Comparison of ENCODE assay signal across 8 cellular contexts in the genomic region with DNA sequence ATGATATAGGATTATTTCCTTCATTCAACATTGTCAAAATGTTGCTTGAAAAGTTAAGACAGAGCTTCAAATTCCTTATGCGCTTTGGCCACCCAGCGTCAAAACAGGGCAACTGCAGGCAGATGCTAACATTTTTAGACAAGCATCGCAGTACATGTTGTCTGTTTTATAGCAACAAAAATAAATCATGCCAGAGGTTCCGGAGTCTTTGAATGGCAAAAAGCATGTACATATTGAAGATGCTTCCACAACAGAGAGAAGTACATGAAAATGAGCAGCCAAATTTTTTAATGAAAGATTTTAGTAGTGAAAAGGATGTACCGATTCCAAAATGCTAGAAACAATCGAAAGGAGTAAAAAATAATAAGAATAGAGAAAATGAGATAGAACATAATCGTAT. TPM values are rescaled to one million over a fixed set of nuclear protein-coding genes. Genes with fewer than 3 reads are reported as not detected.
A peak's percentile ranks its signal among the peaks of the same experiment; 100 is the strongest.
DNase-seq lines count a peak whose midpoint lies in the region; ATAC-seq and TF ChIP-seq lines count a peak whose summit lies in the region.

No MANE protein-coding gene starts in this region.

- no peaks in the 10 kb centered on the region for H3K36me3 Mint-ChIP-seq in osteocyte (ENCODE audit: unreplicated experiment)

- no peak overlapping the region for H3K4me3 Mint-ChIP-seq in osteocyte (ENCODE audit: unreplicated experiment)

- H3K27ac Mint-ChIP-seq in osteocyte (ENCODE audit: unreplicated experiment) = no peak overlapping the region

- no peaks in the 10 kb centered on the region for H3K9me3 Mint-ChIP-seq in osteocyte (ENCODE audit: unreplicated experiment)

- no peaks in the 10 kb centered on the region for H3K4me1 Mint-ChIP-seq in osteocyte (ENCODE audit: unreplicated experiment)

- TF ChIP-seq CTCF in osteocyte (IDR thresholded peaks at IDR 0.05) = peak; percentile 75

- H3K27me3 Mint-ChIP-seq in osteocyte (ENCODE audit: unreplicated experiment) = peaks cover 38% of the 10 kb centered on the region

- ATAC-seq in GM21447 (IDR thresholded peaks at IDR 0.05; ENCODE audit: unreplicated experiment) = peak; percentile 72
- ATAC-seq in esophagus mucosa = peak; percentile 47

- DNase-seq in NCI-H1417 (lab: John Stamatoyannopoulos, UW) (peak; percentile 6 to 57 (median 10)), NCI-H1417 treated with DMSO at 0.1 percent for 48 hours (lab: John Stamatoyannopoulos, UW) (no peak), Kasumi-1 (lab: John Stamatoyannopoulos, UW) (peak; percentile 42 to 63), osteocyte (ENCODE audit: extremely low spot score, unreplicated experiment) (no peak), mesenteric fat pad (ENCODE audit: low spot score) (no peak)
- peak; percentile 27 to 41 for DNase-seq in activated CD4-positive, alpha-beta T cell treated with anti-CD3 and anti-CD28 coated beads for 4 hours

RNA-seq across cellular contexts. Expression of gene USP15, which starts 49.8 kb away (rescaled TPM):
- total RNA-seq in esophagus mucosa (45.1 TPM), osteocyte (40.6 and 45.0 TPM in 2 replicates), mesenteric fat pad (78.9 TPM)

Comparison
In these comparisons a context has a peak if more than half of its experiments do, and no peak if none do; other contexts are left out.
1. DNase-seq: peak in NCI-H1417 (3 of 3), Kasumi-1 (2 of 2) and activated CD4-positive, alpha-beta T cell treated with anti-CD3 and anti-CD28 coated beads for 4 hours (2 of 2); none in NCI-H1417 treated with DMSO at 0.1 percent for 48 hours (single experiment), osteocyte (single experiment) and mesenteric fat pad (single experiment).